In the genomic region with DNA sequence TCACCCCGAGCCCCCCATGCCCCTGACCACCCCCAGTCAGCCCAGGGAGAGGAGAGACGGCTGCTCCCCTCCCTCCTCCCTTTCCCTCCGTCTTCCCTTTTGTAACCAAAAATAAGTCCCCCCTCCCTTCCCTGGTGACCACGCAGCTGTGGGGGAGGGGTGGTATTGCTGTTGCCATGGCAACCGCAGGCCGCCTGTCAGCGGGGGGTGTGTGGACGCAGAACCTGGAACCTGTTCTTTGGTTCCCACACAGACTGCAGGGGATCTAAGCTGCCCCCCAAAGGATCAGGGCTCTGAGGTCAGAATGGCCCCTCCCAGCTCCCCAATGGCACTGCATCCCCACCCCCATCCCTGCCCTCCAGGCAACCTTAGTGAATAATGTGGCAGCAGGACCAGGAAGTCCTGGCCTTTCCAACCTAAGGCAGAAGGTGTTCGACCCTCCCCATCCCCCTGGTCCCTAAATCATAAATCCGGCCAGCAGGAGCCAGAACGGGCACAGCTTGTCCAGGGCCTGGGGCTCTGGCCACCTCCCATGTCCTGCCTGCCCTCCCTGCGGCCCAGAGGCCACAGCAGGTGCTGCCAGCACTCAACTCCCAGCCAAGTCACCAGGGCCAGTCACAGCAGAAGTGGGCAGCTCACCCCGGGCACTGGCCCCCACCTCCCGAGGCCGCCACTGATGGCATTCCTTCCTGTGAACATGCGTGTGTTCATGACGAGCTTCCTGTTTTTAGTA, we compare ENCODE assay signal across 13 cellular contexts. TPM values are rescaled to one million over a fixed set of nuclear protein-coding genes. Genes with fewer than 3 reads are reported as not detected.
DNase-seq lines count a peak whose midpoint lies in the region; ATAC-seq, FAIRE-seq and TF ChIP-seq lines count a peak whose summit lies in the region.
"Had no signal": no experiment of that assay in that cellular context is flagged by ENCODE, and none has a peak within 500 bp of the region (broad histone marks: within the 10 kb centered on the region; RNA-seq: fewer than 3 reads in every experiment).

No MANE protein-coding gene starts in this region.

- H3K9me3 Mint-ChIP-seq in natural killer cell: no peaks in the 10 kb centered on the region
- H3K9me3 Mint-ChIP-seq in natural killer cell treated with Interleukin-12 subunit alpha and Interleukin-12 subunit beta and Interleukin-15 and Interleukin-18, amount 100 ng/mL, for 72 hours: no peaks in the 10 kb centered on the region
- no peaks in the 10 kb centered on the region for H3K9me3 Mint-ChIP-seq in activated T-cell treated with anti-CD3 and anti-CD28 coated beads, Interleukin-2, amount 50 U/mL, for 24 hours

- H3K27me3 Mint-ChIP-seq in natural killer cell (ENCODE audit: low read depth in 2 of 2): peaks cover 12 to 23% of the 10 kb centered on the region in 2 donors
- H3K27me3 Mint-ChIP-seq in natural killer cell treated with Interleukin-12 subunit alpha and Interleukin-12 subunit beta and Interleukin-15 and Interleukin-18, amount 100 ng/mL, for 72 hours: peaks cover 0 to 20% of the 10 kb centered on the region in 2 donors
- peaks cover 24% of the 10 kb centered on the region for H3K27me3 Mint-ChIP-seq in activated T-cell treated with anti-CD3 and anti-CD28 coated beads, Interleukin-2, amount 50 U/mL, for 24 hours

- no peaks in the 10 kb centered on the region for H3K36me3 Mint-ChIP-seq in natural killer cell
- no peaks in the 10 kb centered on the region for H3K36me3 Mint-ChIP-seq in natural killer cell treated with Interleukin-12 subunit alpha and Interleukin-12 subunit beta and Interleukin-15 and Interleukin-18, amount 100 ng/mL, for 72 hours
- no peaks in the 10 kb centered on the region for H3K36me3 Mint-ChIP-seq in activated T-cell treated with anti-CD3 and anti-CD28 coated beads, Interleukin-2, amount 50 U/mL, for 24 hours (ENCODE audit: low read depth)

- H2AFZ ChIP-seq in GM12878 (ENCODE audit: control insufficient read depth, low read depth, low read length): no peak overlapping the region

- CTCF ChIA-PET in GM12878 (lab: Yijun Ruan, JAX): interaction anchor here (0.7 to 1.6 kb wide), 3 partner anchors 9 to 19 kb away, joined by 3 to 6 read pairs (median 3); no protein-coding TSS in a partner anchor

- H3K4me3 Mint-ChIP-seq in natural killer cell: no peak overlapping the region
- no peak overlapping the region for H3K4me3 Mint-ChIP-seq in natural killer cell treated with Interleukin-12 subunit alpha and Interleukin-12 subunit beta and Interleukin-15 and Interleukin-18, amount 100 ng/mL, for 72 hours
- no peak overlapping the region for H3K4me3 Mint-ChIP-seq in activated T-cell treated with anti-CD3 and anti-CD28 coated beads, Interleukin-2, amount 50 U/mL, for 24 hours

- no peaks in the 10 kb centered on the region for H3K36me3 ChIP-seq in GM12878 (ENCODE audit: control insufficient read depth in 2 of 2, insufficient read depth in 2 of 2, low read length in 1 of 2)
- peaks cover 0 to 18% of the 10 kb centered on the region in 2 donors for H3K36me3 ChIP-seq in left lung

- H3K27me3 ChIP-seq in GM12878 (replicated peaks in 1 of 2; ENCODE audit: control insufficient read depth in 2 of 2, insufficient read depth in 2 of 2, low read length in 1 of 2): no peaks in the 10 kb centered on the region
- peaks cover 0 to 20% of the 10 kb centered on the region in 2 donors for H3K27me3 ChIP-seq in left lung

- RAD21 ChIA-PET in GM12878 (lab: Charles Lee; ENCODE audit: unreplicated experiment): interaction anchor here (1.4 kb wide), 2 partner anchors 9 to 19 kb away, joined by 3 to 5 read pairs; no protein-coding TSS in a partner anchor

- H3K9me3 ChIP-seq in GM12878 (replicated peaks; ENCODE audit: control insufficient read depth, insufficient read depth, low read length): no peaks in the 10 kb centered on the region
- no peaks in the 10 kb centered on the region for H3K9me3 ChIP-seq in left lung

- H3K4me3 ChIP-seq in GM12878 (no peak overlapping the region), left lung (no peak overlapping the region)

- no peak for TF ChIP-seq CTCF in natural killer cell (IDR thresholded peaks at IDR 0.05)
- no peak for TF ChIP-seq CTCF in GM12878 (IDR thresholded peaks at IDR 0.05 in 2 of 3, conservative IDR thresholded peaks at IDR 0.05 in 1 of 3; ENCODE audit: control insufficient read depth in 2 of 3, extremely low read depth in 1 of 3, insufficient read depth in 1 of 3, low read depth in 3 of 3, low read length in 3 of 3)
- TF ChIP-seq CTCF in left lung (IDR thresholded peaks at IDR 0.05): no peak

- POLR2A ChIA-PET in GM12878 (lab: Charles Lee): no interaction called here

- no peak for FAIRE-seq in GM12878 (lab: Jason Lieb, UNC)
- peak; percentile 75 for FAIRE-seq in urothelium cell line (lab: Jason Lieb, UNC)
- FAIRE-seq: bronchial epithelial cell, GM18507 had no signal

- no peak overlapping the region for H3K4me2 ChIP-seq in GM12878 (ENCODE audit: control insufficient read depth, insufficient read depth)

- in situ Hi-C loops in GM12878 (cut with MboI): no loop called here

- intact Hi-C loops in natural killer cell (cut with micrococcal nuclease) (no loop called here), GM12878 (cut with micrococcal nuclease; ENCODE audit: unreplicated experiment) (no loop called here), left lung (cut with DNase I) (no loop called here)

- no peaks in the 10 kb centered on the region for H4K20me1 ChIP-seq in GM12878 (ENCODE audit: control insufficient read depth, insufficient read depth)

- BruUV-seq in GM12878 (replicated peaks; lab: Mats Ljungman, UMichigan): no TSS peak

- no peaks in the 10 kb centered on the region for H3K79me2 ChIP-seq in GM12878 (ENCODE audit: control insufficient read depth, insufficient read depth, low read length)

- TF ChIP-seq RAD21 in GM12878 (IDR thresholded peaks at IDR 0.05; ENCODE audit: insufficient read depth, low read depth, low read length): no peak

- peak in 2 of 3 donors; percentile 31 to 64 for ATAC-seq in natural killer cell
- no peak for ATAC-seq in natural killer cell treated with Interleukin-12 subunit alpha and Interleukin-12 subunit beta and Interleukin-15 and Interleukin-18, amount 100 ng/mL, for 72 hours
- no peak for ATAC-seq in GM12878
- ATAC-seq in left lung: peak; percentile 37
- ATAC-seq in HG03095 (IDR thresholded peaks at IDR 0.05; ENCODE audit: unreplicated experiment): no peak
- ATAC-seq in HG02763 (IDR thresholded peaks at IDR 0.05; ENCODE audit: unreplicated experiment): no peak

- H3K4me1 ChIP-seq in GM12878 (ENCODE audit: control insufficient read depth, insufficient read depth, low read length) (peaks cover 5% of the 10 kb centered on the region), left lung (peaks cover 0 to 21% of the 10 kb centered on the region in 2 donors)

- WGBS in GM12878 (ENCODE audit: insufficient coverage, insufficient replicate concordance, low lambda C conversion rate, missing lambda C conversion rate): 24% methylated on average over 10 of the region's 17 CpGs

- SMC1A ChIA-PET in GM12878 (lab: Charles Lee; ENCODE audit: uncharacterized antibody, unreplicated experiment): interaction anchor here (1.1 kb wide), 2 partner anchors 12 to 228 kb away, joined by 3 read pairs; no protein-coding TSS in a partner anchor

- no peak for TF ChIP-seq EP300 in GM12878 (IDR thresholded peaks at IDR 0.05; ENCODE audit: borderline replicate concordance in 1 of 2, control insufficient read depth in 1 of 2, low read depth in 2 of 2, low read length in 2 of 2)

- H3K27ac ChIP-seq in GM12878 (ENCODE audit: control insufficient read depth, insufficient read depth) (no peak overlapping the region), left lung (peak overlapping the region in 1 of 2 donors; percentile 76)

- no peak overlapping the region for H3K27ac Mint-ChIP-seq in natural killer cell
- no peak overlapping the region for H3K27ac Mint-ChIP-seq in natural killer cell treated with Interleukin-12 subunit alpha and Interleukin-12 subunit beta and Interleukin-15 and Interleukin-18, amount 100 ng/mL, for 72 hours
- H3K27ac Mint-ChIP-seq in activated T-cell treated with anti-CD3 and anti-CD28 coated beads, Interleukin-2, amount 50 U/mL, for 24 hours: no peak overlapping the region

- TF ChIP-seq POLR2A in GM12878 (IDR thresholded peaks at IDR 0.05; ENCODE audit: low read depth, low read length): no peak

- H3K9ac ChIP-seq in GM12878 (ENCODE audit: control insufficient read depth, insufficient read depth, low read length): no peak overlapping the region

- no peaks in the 10 kb centered on the region for H3K4me1 Mint-ChIP-seq in natural killer cell
- peaks cover 0 to 12% of the 10 kb centered on the region in 2 donors for H3K4me1 Mint-ChIP-seq in natural killer cell treated with Interleukin-12 subunit alpha and Interleukin-12 subunit beta and Interleukin-15 and Interleukin-18, amount 100 ng/mL, for 72 hours (ENCODE audit: low read depth in 2 of 2)
- peaks cover 9% of the 10 kb centered on the region for H3K4me1 Mint-ChIP-seq in activated T-cell treated with anti-CD3 and anti-CD28 coated beads, Interleukin-2, amount 50 U/mL, for 24 hours (ENCODE audit: low read depth)

- no peak for DNase-seq in natural killer cell
- no peak for DNase-seq in natural killer cell treated with Interleukin-12 subunit alpha and Interleukin-12 subunit beta and Interleukin-15 and Interleukin-18, amount 100 ng/mL, for 72 hours (ENCODE audit: low spot score)
- no peak for DNase-seq in GM12878 (ENCODE audit: low read depth, low spot score)
- DNase-seq in left lung: peak in 1 of 2 donors; percentile 84
- DNase-seq in urothelium cell line (ENCODE audit: low spot score): no peak
- no peak for DNase-seq in activated T-cell treated with anti-CD3 and anti-CD28 coated beads, Interleukin-2, amount 50 U/mL, for 24 hours
- DNase-seq: GOT3, NCI-H2029 had no signal

RNA-seq across cellular contexts. Expression of a gene that starts 12.0 kb away (rescaled TPM):
- 1 to 10 TPM in 1 of 3 donors, not detected in 2; 1.3 TPM for total RNA-seq in natural killer cell
- total RNA-seq in natural killer cell treated with Interleukin-12 subunit alpha and Interleukin-12 subunit beta and Interleukin-15 and Interleukin-18, amount 100 ng/mL, for 72 hours: not detected
- not detected in 2 replicates for total RNA-seq in GM12878 (2013; cell fraction: nucleolus; rRNA removed)
- not detected in 2 replicates for total RNA-seq in GM12878 (2014; rRNA removed)
- not detected in 2 replicates for total RNA-seq in GM12878 (2014; rRNA removed; fragmentation: Illumina TruSeq; extraction: Trizol)
- not detected in 2 replicates for total RNA-seq in GM12878 (2021)
- polyA plus RNA-seq in GM12878 (2011; ENCODE audit: low read depth): not detected
- 0.20 and 0.31 TPM in 2 replicates for polyA plus RNA-seq in GM12878 (2011; rRNA removed)
- 0.32 and 0.43 TPM in 2 replicates for polyA plus RNA-seq in GM12878 (2011; cell fraction: cytosol; rRNA removed)
- polyA plus RNA-seq in GM12878 (2011; cell fraction: nucleus; rRNA removed): 0.19 and 0.57 TPM in 2 replicates
- not detected in 2 replicates for polyA plus RNA-seq in GM12878 (2012)
- polyA plus RNA-seq in GM12878 (2014; fragmentation: Illumina TruSeq; extraction: Trizol): 0.13 TPM in 1 of 2 replicates, not detected in the other
- not detected for polyA plus RNA-seq in GM12878 (2014; fragmentation: Nextera tagmentation; extraction: Ambion mirVana)
- polyA plus RNA-seq in GM12878 (2014; rRNA removed): not detected in 2 replicates
- polyA plus RNA-seq in GM12878 (2016; fragmentation: Nextera tagmentation; extraction: Ambion mirVana): not detected
- polyA minus RNA-seq in GM12878 (2011; rRNA and poly(A)+ RNA removed): not detected in 2 replicates
- not detected in 2 replicates for polyA minus RNA-seq in GM12878 (2011; cell fraction: cytosol; rRNA and poly(A)+ RNA removed)
- not detected in 2 replicates for polyA minus RNA-seq in GM12878 (2011; cell fraction: nucleus; rRNA and poly(A)+ RNA removed)
- 10 to 100 TPM; 10.6 to 35.7 TPM for total RNA-seq in left lung
- total RNA-seq: bronchial epithelial cell, osteocyte had no signal

Comparison
In these comparisons a context has a peak if more than half of its experiments do, and no peak if none do; other contexts are left out.
1. ATAC-seq: peak in natural killer cell (2 of 3) and left lung (single experiment); none in natural killer cell treated with Interleukin-12 subunit alpha and Interleukin-12 subunit beta and Interleukin-15 and Interleukin-18, amount 100 ng/mL, for 72 hours (0 of 2), GM12878 (single experiment), HG03095 (single experiment) and HG02763 (single experiment).
2. RNA of a gene that starts 12.0 kb away (total RNA-seq): 10.6 to 35.7 TPM in left lung; not detected in natural killer cell treated with Interleukin-12 subunit alpha and Interleukin-12 subunit beta and Interleukin-15 and Interleukin-18, amount 100 ng/mL, for 72 hours, not detected in GM12878 and 1.3 TPM in natural killer cell; every median in the first group is over 4 times any median in the second.